ENCODE assay signal across 15 cellular contexts in the genomic region with DNA sequence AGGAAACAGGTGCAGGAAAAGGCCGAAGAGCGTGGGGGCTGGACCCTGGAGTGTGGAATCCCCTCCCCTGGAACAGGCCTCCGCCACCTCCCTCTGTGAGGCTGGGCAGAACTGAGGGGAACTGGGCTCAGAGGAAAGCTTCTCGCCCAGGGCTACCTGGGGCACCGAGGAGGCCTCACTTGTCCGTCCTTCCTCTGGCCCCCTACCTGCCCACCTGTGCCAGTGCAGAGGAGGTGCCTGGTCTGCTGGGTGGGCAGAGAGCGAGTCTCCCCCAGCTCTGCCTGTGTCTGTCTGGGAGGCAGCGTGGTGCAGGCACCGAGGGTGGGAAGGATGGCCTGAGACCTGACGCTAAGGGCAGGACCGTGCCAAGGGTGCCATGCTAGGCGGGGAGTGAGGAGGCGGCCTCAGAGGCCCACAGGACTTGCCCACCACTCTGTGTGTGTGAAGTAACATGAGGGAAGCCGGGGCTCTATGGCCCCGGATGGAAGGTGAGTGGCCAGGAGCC.
"Had no signal": no experiment of that assay in that cellular context is flagged by ENCODE, and none has a peak within 500 bp of the region (broad histone marks: within the 10 kb centered on the region; RNA-seq: fewer than 3 reads in every experiment).

No MANE protein-coding gene starts in this region.

- H3K4me1 ChIP-seq: parathyroid adenoma, sigmoid colon had no signal

- H3K4me1 Mint-ChIP-seq: activated CD4-positive, alpha-beta memory T cell treated with anti-CD3 and anti-CD28 coated beads, Interleukin-2, amount 10 ng/mL, durations not matched to agents 7 days and 5 days had no signal

- H3K4me3 Mint-ChIP-seq: activated CD4-positive, alpha-beta memory T cell treated with anti-CD3 and anti-CD28 coated beads, Interleukin-2, amount 10 ng/mL, durations not matched to agents 7 days and 5 days; activated naive CD4-positive, alpha-beta T cell treated with anti-CD3 and anti-CD28 coated beads, Interleukin-2, amount 50 U/mL, for 24 hours; activated T-cell treated with anti-CD3 and anti-CD28 coated beads, Interleukin-2, amount 50 U/mL, for 4 hours; dendritic cell treated with granulocyte-macrophage colony-stimulating factor and Interleukin-4, amounts not matched to agents 40 ng/mL and 50 ng/mL, for 4 days had no signal

- H3K36me3 Mint-ChIP-seq: activated naive CD4-positive, alpha-beta T cell treated with anti-CD3 and anti-CD28 coated beads, Interleukin-2, amount 50 U/mL, for 24 hours; naive thymus-derived CD8-positive, alpha-beta T cell had no signal

- H3K9me3 Mint-ChIP-seq: activated CD4-positive, alpha-beta memory T cell treated with anti-CD3 and anti-CD28 coated beads, Interleukin-2, amount 10 ng/mL, durations not matched to agents 7 days and 5 days; activated naive CD4-positive, alpha-beta T cell treated with anti-CD3 and anti-CD28 coated beads, Interleukin-2, amount 50 U/mL, for 24 hours; activated T-cell treated with anti-CD3 and anti-CD28 coated beads, Interleukin-2, amount 50 U/mL, for 4 hours; dendritic cell treated with granulocyte-macrophage colony-stimulating factor and Interleukin-4, amounts not matched to agents 40 ng/mL and 50 ng/mL, for 4 days; naive thymus-derived CD8-positive, alpha-beta T cell had no signal

- H3K4me3 ChIP-seq: lower lobe of right lung, sigmoid colon had no signal

- ATAC-seq: activated T-cell treated with anti-CD3 and anti-CD28 coated beads, Interleukin-2, amount 50 U/mL, for 4 hours; lower lobe of right lung; naive thymus-derived CD8-positive, alpha-beta T cell had no signal

- H3K9me3 ChIP-seq: lower lobe of right lung, sigmoid colon had no signal

- H3K36me3 ChIP-seq: lower lobe of right lung, sigmoid colon had no signal

- H3K27ac Mint-ChIP-seq: activated CD4-positive, alpha-beta memory T cell treated with anti-CD3 and anti-CD28 coated beads, Interleukin-2, amount 10 ng/mL, durations not matched to agents 7 days and 5 days; activated naive CD4-positive, alpha-beta T cell treated with anti-CD3 and anti-CD28 coated beads, Interleukin-2, amount 50 U/mL, for 24 hours; dendritic cell treated with granulocyte-macrophage colony-stimulating factor and Interleukin-4, amounts not matched to agents 40 ng/mL and 50 ng/mL, for 4 days had no signal

- DNase-seq: activated CD4-positive, alpha-beta memory T cell treated with anti-CD3 and anti-CD28 coated beads, Interleukin-2, amount 10 ng/mL, durations not matched to agents 7 days and 5 days; activated CD4-positive, alpha-beta T cell treated with anti-CD3 and anti-CD28 coated beads for 48 hours; activated CD4-positive, CD25-positive, alpha-beta regulatory T cell; activated effector memory CD4-positive, alpha-beta T cell treated with anti-CD3 and anti-CD28 coated beads, Interleukin-2, amount 50 U/mL, for 16 hours; activated T-cell treated with anti-CD3 and anti-CD28 coated beads, Interleukin-2, amount 50 U/mL, for 4 hours; effector CD8-positive, alpha-beta T cell; foreskin fibroblast; lower lobe of right lung; naive thymus-derived CD8-positive, alpha-beta T cell; sigmoid colon; stimulated activated CD4-positive, alpha-beta T cell treated with anti-CD3 and anti-CD28 coated beads, Interleukin-4, amount 100 ng/mL, for 4 hours; stimulated activated naive CD4-positive, alpha-beta T cell had no signal

- H3K27me3 Mint-ChIP-seq: activated CD4-positive, alpha-beta memory T cell treated with anti-CD3 and anti-CD28 coated beads, Interleukin-2, amount 10 ng/mL, durations not matched to agents 7 days and 5 days; activated naive CD4-positive, alpha-beta T cell treated with anti-CD3 and anti-CD28 coated beads, Interleukin-2, amount 50 U/mL, for 24 hours; naive thymus-derived CD8-positive, alpha-beta T cell had no signal

- H3K9ac ChIP-seq: parathyroid adenoma had no signal

- H3K27ac ChIP-seq: lower lobe of right lung, parathyroid adenoma, sigmoid colon had no signal
